In the genomic region with DNA sequence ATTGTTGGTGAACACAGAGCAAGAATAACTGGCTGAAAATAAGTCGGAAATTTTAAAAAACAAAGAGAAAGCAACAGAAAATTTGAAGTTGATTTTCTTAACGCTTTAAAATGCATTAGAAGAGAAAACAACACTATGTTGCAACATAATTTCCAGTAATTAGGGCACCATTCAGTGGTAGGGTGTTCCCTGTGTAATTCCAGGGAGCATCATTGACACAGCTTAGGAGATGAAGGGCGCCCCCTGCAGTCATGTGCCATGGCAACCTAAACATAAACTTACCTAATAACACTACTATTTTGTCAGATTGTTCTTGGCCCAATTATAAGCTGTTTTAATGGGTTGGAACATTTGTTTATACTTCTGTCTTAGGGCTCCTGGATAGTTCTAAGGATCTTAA, we compare ENCODE assay signal across 8 cellular contexts.
DNase-seq lines count a peak whose midpoint lies in the region; TF ChIP-seq lines count a peak whose summit lies in the region.

No MANE protein-coding gene starts in this region.

- no peaks in the 10 kb centered on the region for H3K36me3 ChIP-seq in osteoblast (ENCODE audit: insufficient read depth, low read length)

- H3K4me1 ChIP-seq in osteoblast (ENCODE audit: insufficient read depth, low read length), result no peaks in the 10 kb centered on the region

- H3K9me3 ChIP-seq in osteoblast (ENCODE audit: low read depth, low read length), result no peaks in the 10 kb centered on the region

- no peak overlapping the region for H2AFZ ChIP-seq in osteoblast (ENCODE audit: low read length)

- no peak overlapping the region for H3K4me3 ChIP-seq in osteoblast (ENCODE audit: insufficient read depth, low read length)

- H3K79me2 ChIP-seq in osteoblast (ENCODE audit: insufficient read depth, low read length), result no peaks in the 10 kb centered on the region

- H3K27ac ChIP-seq in osteoblast (ENCODE audit: low read depth, low read length), result no peak overlapping the region

- no peaks in the 10 kb centered on the region for H3K27me3 ChIP-seq in osteoblast (ENCODE audit: insufficient read depth, low read length)

- TF ChIP-seq POLR2A in erythroblast (IDR thresholded peaks at IDR 0.05; ENCODE audit: low read length), result no peak

- H3K4me2 ChIP-seq in osteoblast (ENCODE audit: insufficient read depth, low read length), result no peak overlapping the region

- DNase-seq in NCI-H2227 (lab: John Stamatoyannopoulos, UW; ENCODE audit: unreplicated experiment), result peak; percentile 33
- no peak for DNase-seq in NCI-H2227 treated with DMSO at 0.1 percent for 48 hours (lab: John Stamatoyannopoulos, UW)
- DNase-seq in NCI-H226, result peak; percentile 2
- peak; percentile 39 to 61 for DNase-seq in erythroblast (lab: John Stamatoyannopoulos, UW)
- no peak for DNase-seq in osteoblast (ENCODE audit: insufficient read length, low spot score, missing footprints)
- no peak for DNase-seq in DMS114 treated with DMSO at 0.1 percent for 48 hours (lab: John Stamatoyannopoulos, UW; ENCODE audit: unreplicated experiment)
- no peak for DNase-seq in germinal center (ENCODE audit: low spot score)
- no peak for DNase-seq in NCI-H2171 treated with DMSO at 0.1 percent for 48 hours (lab: John Stamatoyannopoulos, UW)

- no peaks in the 10 kb centered on the region for H4K20me1 ChIP-seq in osteoblast (ENCODE audit: insufficient read depth, low read length)

- peak; percentile 77 for TF ChIP-seq CTCF in osteoblast (IDR thresholded peaks at IDR 0.05; ENCODE audit: extremely low read depth, low read depth, low read length)

Comparison
In these comparisons a context has a peak if more than half of its experiments do, and no peak if none do; other contexts are left out.
1. DNase-seq: peak in NCI-H2227 (single experiment), NCI-H226 (single experiment) and erythroblast (2 of 2); none in NCI-H2227 treated with DMSO at 0.1 percent for 48 hours (single experiment), osteoblast (single experiment), DMS114 treated with DMSO at 0.1 percent for 48 hours (single experiment), germinal center (single experiment) and NCI-H2171 treated with DMSO at 0.1 percent for 48 hours (single experiment).